ENCODE assay signal across 1 cellular context in genomic region chr22:20750461-20751184, GRCh38.
TF ChIP-seq lines count a peak whose summit lies in the region.

No MANE protein-coding gene starts in this region.

TF ChIP-seq in K562, 482 proteins besides CTCF, POLR2A, EP300 and RAD21 (continued from another document and continues in another):
- TF ChIP-seq, protein P1, sequence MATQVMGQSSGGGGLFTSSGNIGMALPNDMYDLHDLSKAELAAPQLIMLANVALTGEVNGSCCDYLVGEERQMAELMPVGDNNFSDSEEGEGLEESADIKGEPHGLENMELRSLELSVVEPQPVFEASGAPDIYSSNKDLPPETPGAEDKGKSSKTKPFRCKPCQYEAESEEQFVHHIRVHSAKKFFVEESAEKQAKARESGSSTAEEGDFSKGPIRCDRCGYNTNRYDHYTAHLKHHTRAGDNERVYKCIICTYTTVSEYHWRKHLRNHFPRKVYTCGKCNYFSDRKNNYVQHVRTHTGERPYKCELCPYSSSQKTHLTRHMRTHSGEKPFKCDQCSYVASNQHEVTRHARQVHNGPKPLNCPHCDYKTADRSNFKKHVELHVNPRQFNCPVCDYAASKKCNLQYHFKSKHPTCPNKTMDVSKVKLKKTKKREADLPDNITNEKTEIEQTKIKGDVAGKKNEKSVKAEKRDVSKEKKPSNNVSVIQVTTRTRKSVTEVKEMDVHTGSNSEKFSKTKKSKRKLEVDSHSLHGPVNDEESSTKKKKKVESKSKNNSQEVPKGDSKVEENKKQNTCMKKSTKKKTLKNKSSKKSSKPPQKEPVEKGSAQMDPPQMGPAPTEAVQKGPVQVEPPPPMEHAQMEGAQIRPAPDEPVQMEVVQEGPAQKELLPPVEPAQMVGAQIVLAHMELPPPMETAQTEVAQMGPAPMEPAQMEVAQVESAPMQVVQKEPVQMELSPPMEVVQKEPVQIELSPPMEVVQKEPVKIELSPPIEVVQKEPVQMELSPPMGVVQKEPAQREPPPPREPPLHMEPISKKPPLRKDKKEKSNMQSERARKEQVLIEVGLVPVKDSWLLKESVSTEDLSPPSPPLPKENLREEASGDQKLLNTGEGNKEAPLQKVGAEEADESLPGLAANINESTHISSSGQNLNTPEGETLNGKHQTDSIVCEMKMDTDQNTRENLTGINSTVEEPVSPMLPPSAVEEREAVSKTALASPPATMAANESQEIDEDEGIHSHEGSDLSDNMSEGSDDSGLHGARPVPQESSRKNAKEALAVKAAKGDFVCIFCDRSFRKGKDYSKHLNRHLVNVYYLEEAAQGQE (CRISPR knock-in tag; IDR thresholded peaks at IDR 0.05; ENCODE audit: low read depth) = no peak
- TF ChIP-seq ETS2 (tag; IDR thresholded peaks at IDR 0.05; ENCODE audit: borderline replicate concordance, poor library complexity, severe bottlenecking) (no peak), MXD1 (CRISPR knock-in tag; IDR thresholded peaks at IDR 0.05; ENCODE audit: borderline replicate concordance, poor library complexity, severe bottlenecking) (no peak), MXI1 (IDR thresholded peaks at IDR 0.05; ENCODE audit: low read depth, low read length) (no peak), ZNF695 (CRISPR knock-in tag; IDR thresholded peaks at IDR 0.05) (no peak), CBX5 (IDR thresholded peaks at IDR 0.05; ENCODE audit: borderline replicate concordance, low read depth) (no peak), NR2C1 (IDR thresholded peaks at IDR 0.05) (no peak), NR2C1 (tag; IDR thresholded peaks at IDR 0.05) (no peak), ELF1 (tag; IDR thresholded peaks at IDR 0.05) (no peak), ZNF717 (CRISPR knock-in tag; IDR thresholded peaks at IDR 0.05) (no peak), NFIX (CRISPR knock-in tag; IDR thresholded peaks at IDR 0.05; ENCODE audit: low read depth) (no peak), POU5F1 (IDR thresholded peaks at IDR 0.05; ENCODE audit: borderline replicate concordance, low read depth, low read length, partially characterized antibody) (no peak), ZNF408 (CRISPR knock-in tag; IDR thresholded peaks at IDR 0.05; ENCODE audit: low read depth) (no peak), ZNF324 (CRISPR knock-in tag; IDR thresholded peaks at IDR 0.05) (no peak), RBBP5 (IDR thresholded peaks at IDR 0.05; ENCODE audit: borderline replicate concordance, insufficient read depth, low read length, poor library complexity, severe bottlenecking) (no peak), TRIM28 (IDR thresholded peaks at IDR 0.05) (no peak), NFYB (IDR thresholded peaks at IDR 0.05; ENCODE audit: extremely low read depth, insufficient read length) (no peak), RBM25 (IDR thresholded peaks at IDR 0.05; ENCODE audit: low read depth, low read length, severe bottlenecking) (no peak), ILF3 (IDR thresholded peaks at IDR 0.05; ENCODE audit: borderline replicate concordance) (no peak), OTX1 (CRISPR knock-in tag; IDR thresholded peaks at IDR 0.05) (peak; percentile 31; the same call in 1 of the 2 replicates), ZNF184 (CRISPR knock-in tag; IDR thresholded peaks at IDR 0.05) (no peak), TAL1 (IDR thresholded peaks at IDR 0.05) (no peak), BDP1 (IDR thresholded peaks at IDR 0.05; ENCODE audit: insufficient read depth, insufficient read length) (no peak), ZBTB40 (IDR thresholded peaks at IDR 0.05) (no peak), ZBTB40 (CRISPR knock-in tag; IDR thresholded peaks at IDR 0.05) (no peak), HDAC8 (tag; IDR thresholded peaks at IDR 0.05) (no peak), MCM2 (IDR thresholded peaks at IDR 0.05; ENCODE audit: low read depth) (no peak), MAFG (tag; conservative IDR thresholded peaks at IDR 0.05) (no peak), ZBTB17 (CRISPR knock-in tag; IDR thresholded peaks at IDR 0.05) (no peak), ZNF197 (CRISPR knock-in tag; IDR thresholded peaks at IDR 0.05; ENCODE audit: low read depth) (no peak), ZNF384 (IDR thresholded peaks at IDR 0.05; ENCODE audit: low read depth, low read length) (0 out of 2 replicates have a peak, but pooled peaks have one; percentile 14), SMARCB1 (IDR thresholded peaks at IDR 0.05; ENCODE audit: insufficient read length, low read depth) (no peak), ZNF668 (CRISPR knock-in tag; IDR thresholded peaks at IDR 0.05) (no peak), KHSRP (IDR thresholded peaks at IDR 0.05) (no peak), SUPT5H (IDR thresholded peaks at IDR 0.05) (no peak), HNRNPH1 (optimal IDR thresholded peaks at IDR 0.05; ENCODE audit: low read depth, low read length) (no peak), NR2C2 (CRISPR knock-in tag; IDR thresholded peaks at IDR 0.05) (peak; percentile 80; the same call in 1 of the 2 replicates), NR2C2 (tag; IDR thresholded peaks at IDR 0.05) (no peak), THRAP3 (IDR thresholded peaks at IDR 0.05; ENCODE audit: borderline replicate concordance) (no peak), SMARCE1 (IDR thresholded peaks at IDR 0.05) (0 out of 2 replicates have a peak, but pooled peaks have one; percentile 17), IRF1 (CRISPR knock-in tag; IDR thresholded peaks at IDR 0.05; ENCODE audit: borderline replicate concordance) (no peak), BACH1 (tag; IDR thresholded peaks at IDR 0.05) (no peak), KAT8 (IDR thresholded peaks at IDR 0.05; ENCODE audit: low read depth) (no peak), SMARCA4 (IDR thresholded peaks at IDR 0.05) (0 out of 2 replicates have a peak, but pooled peaks have one; percentile 58), ZNF561 (CRISPR knock-in tag; conservative IDR thresholded peaks at IDR 0.05) (no peak)
- TF ChIP-seq, protein P2, sequence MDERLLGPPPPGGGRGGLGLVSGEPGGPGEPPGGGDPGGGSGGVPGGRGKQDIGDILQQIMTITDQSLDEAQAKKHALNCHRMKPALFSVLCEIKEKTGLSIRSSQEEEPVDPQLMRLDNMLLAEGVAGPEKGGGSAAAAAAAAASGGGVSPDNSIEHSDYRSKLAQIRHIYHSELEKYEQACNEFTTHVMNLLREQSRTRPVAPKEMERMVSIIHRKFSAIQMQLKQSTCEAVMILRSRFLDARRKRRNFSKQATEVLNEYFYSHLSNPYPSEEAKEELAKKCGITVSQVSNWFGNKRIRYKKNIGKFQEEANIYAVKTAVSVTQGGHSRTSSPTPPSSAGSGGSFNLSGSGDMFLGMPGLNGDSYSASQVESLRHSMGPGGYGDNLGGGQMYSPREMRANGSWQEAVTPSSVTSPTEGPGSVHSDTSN (CRISPR knock-in tag; IDR thresholded peaks at IDR 0.05; ENCODE audit: low read depth) = no peak
- TF ChIP-seq, protein P2 (tag; conservative IDR thresholded peaks at IDR 0.05; ENCODE audit: low read depth) = 0 out of 2 replicates have a peak, but pooled peaks have one; percentile 34
- TF ChIP-seq, protein P3, sequence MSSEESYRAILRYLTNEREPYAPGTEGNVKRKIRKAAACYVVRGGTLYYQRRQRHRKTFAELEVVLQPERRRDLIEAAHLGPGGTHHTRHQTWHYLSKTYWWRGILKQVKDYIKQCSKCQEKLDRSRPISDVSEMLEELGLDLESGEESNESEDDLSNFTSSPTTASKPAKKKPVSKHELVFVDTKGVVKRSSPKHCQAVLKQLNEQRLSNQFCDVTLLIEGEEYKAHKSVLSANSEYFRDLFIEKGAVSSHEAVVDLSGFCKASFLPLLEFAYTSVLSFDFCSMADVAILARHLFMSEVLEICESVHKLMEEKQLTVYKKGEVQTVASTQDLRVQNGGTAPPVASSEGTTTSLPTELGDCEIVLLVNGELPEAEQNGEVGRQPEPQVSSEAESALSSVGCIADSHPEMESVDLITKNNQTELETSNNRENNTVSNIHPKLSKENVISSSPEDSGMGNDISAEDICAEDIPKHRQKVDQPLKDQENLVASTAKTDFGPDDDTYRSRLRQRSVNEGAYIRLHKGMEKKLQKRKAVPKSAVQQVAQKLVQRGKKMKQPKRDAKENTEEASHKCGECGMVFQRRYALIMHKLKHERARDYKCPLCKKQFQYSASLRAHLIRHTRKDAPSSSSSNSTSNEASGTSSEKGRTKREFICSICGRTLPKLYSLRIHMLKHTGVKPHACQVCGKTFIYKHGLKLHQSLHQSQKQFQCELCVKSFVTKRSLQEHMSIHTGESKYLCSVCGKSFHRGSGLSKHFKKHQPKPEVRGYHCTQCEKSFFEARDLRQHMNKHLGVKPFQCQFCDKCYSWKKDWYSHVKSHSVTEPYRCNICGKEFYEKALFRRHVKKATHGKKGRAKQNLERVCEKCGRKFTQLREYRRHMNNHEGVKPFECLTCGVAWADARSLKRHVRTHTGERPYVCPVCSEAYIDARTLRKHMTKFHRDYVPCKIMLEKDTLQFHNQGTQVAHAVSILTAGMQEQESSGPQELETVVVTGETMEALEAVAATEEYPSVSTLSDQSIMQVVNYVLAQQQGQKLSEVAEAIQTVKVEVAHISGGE (CRISPR knock-in tag; IDR thresholded peaks at IDR 0.05) = 0 out of 6 replicates have a peak, but pooled peaks of 1 of the 3 experiments have one; percentile 13
